ENCODE assay signal across 16 cellular contexts in the genomic region with DNA sequence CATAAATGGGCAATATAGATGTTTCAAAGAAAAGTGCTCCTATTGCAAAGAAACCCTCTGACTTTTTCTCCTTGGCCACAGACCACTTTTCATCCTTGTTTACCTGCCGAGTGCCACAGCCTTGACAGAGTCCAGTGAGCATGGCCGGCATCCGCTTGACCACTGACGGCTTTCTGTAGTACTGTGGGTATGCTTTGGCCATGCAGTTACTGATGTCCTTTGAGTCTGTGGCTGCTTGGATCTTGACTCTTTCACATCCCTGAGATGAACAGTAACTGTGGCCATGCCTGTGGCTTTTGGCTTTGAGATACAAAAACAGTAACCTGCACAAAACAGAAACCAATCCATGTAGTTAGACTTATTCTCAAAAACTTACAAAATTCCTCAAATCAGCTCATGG.
DNase-seq lines count a peak whose midpoint lies in the region; ATAC-seq and TF ChIP-seq lines count a peak whose summit lies in the region.
"Had no signal": no experiment of that assay in that cellular context is flagged by ENCODE, and none has a peak within 500 bp of the region (broad histone marks: within the 10 kb centered on the region; RNA-seq: fewer than 3 reads in every experiment).

No MANE protein-coding gene starts in this region.

- H3K27ac Mint-ChIP-seq in activated CD8-positive, alpha-beta T cell treated with anti-CD3 and anti-CD28 coated beads for 36 hours, result peak overlapping the region; percentile 26
- no peak overlapping the region for H3K27ac Mint-ChIP-seq in activated CD8-positive, alpha-beta T cell treated with anti-CD3 and anti-CD28 coated beads, Interleukin-2, amount 10 ng/mL, durations not matched to agents 7 days and 5 days
- H3K27ac Mint-ChIP-seq in WTC11, result 0 out of 2 replicates have a peak overlapping the region, but pooled peaks have one; percentile 67
- H3K27ac Mint-ChIP-seq: B cell; CD8-positive, alpha-beta T cell had no signal

- no peaks in the 10 kb centered on the region for H3K79me2 ChIP-seq in parathyroid adenoma

- no peak for ATAC-seq in activated CD8-positive, alpha-beta T cell treated with anti-CD3 and anti-CD28 coated beads for 36 hours
- no peak for ATAC-seq in activated CD8-positive, alpha-beta T cell treated with anti-CD3 and anti-CD28 coated beads, Interleukin-2, amount 10 ng/mL, durations not matched to agents 7 days and 5 days
- ATAC-seq in WTC11, result no peak
- peak; percentile 17 for ATAC-seq in left lobe of liver
- ATAC-seq in GM18907 (IDR thresholded peaks at IDR 0.05; ENCODE audit: unreplicated experiment), result no peak
- no peak for ATAC-seq in GM21717 (IDR thresholded peaks at IDR 0.05; ENCODE audit: unreplicated experiment)
- ATAC-seq: CD8-positive, alpha-beta T cell had no signal

- POLR2A ChIA-PET in activated CD8-positive, alpha-beta T cell treated with anti-CD3 and anti-CD28 coated beads for 36 hours (lab: Charles Lee), result no interaction called here
- POLR2A ChIA-PET in activated CD8-positive, alpha-beta T cell treated with anti-CD3 and anti-CD28 coated beads, Interleukin-2, amount 10 ng/mL, durations not matched to agents 7 days and 5 days (lab: Charles Lee), result no interaction called here
- POLR2A ChIA-PET in WTC11 (lab: Charles Lee), result no interaction called here

- H3K4me3 Mint-ChIP-seq in activated CD8-positive, alpha-beta T cell treated with anti-CD3 and anti-CD28 coated beads for 36 hours, result no peak overlapping the region
- no peak overlapping the region for H3K4me3 Mint-ChIP-seq in activated CD8-positive, alpha-beta T cell treated with anti-CD3 and anti-CD28 coated beads, Interleukin-2, amount 10 ng/mL, durations not matched to agents 7 days and 5 days
- no peak overlapping the region for H3K4me3 Mint-ChIP-seq in WTC11
- H3K4me3 Mint-ChIP-seq: B cell; CD8-positive, alpha-beta T cell had no signal

- peaks cover 12% of the 10 kb centered on the region for H3K4me1 ChIP-seq in parathyroid adenoma

- TF ChIP-seq CTCF in activated CD8-positive, alpha-beta T cell treated with anti-CD3 and anti-CD28 coated beads for 36 hours (IDR thresholded peaks at IDR 0.05), result no peak
- TF ChIP-seq CTCF in WTC11 (IDR thresholded peaks at IDR 0.05), result no peak
- TF ChIP-seq CTCF in parathyroid adenoma (IDR thresholded peaks at IDR 0.05), result no peak

- no peak overlapping the region for H3K4me2 ChIP-seq in parathyroid adenoma (ENCODE audit: low read length)
- H3K4me2 ChIP-seq: BLaER1 treated with 17β-estradiol and CSF1 and Interleukin-3, amounts not matched to agents 10 nM and 100 nM had no signal

- no peaks in the 10 kb centered on the region for H3K9me3 Mint-ChIP-seq in activated CD8-positive, alpha-beta T cell treated with anti-CD3 and anti-CD28 coated beads for 36 hours
- no peaks in the 10 kb centered on the region for H3K9me3 Mint-ChIP-seq in activated CD8-positive, alpha-beta T cell treated with anti-CD3 and anti-CD28 coated beads, Interleukin-2, amount 10 ng/mL, durations not matched to agents 7 days and 5 days (ENCODE audit: insufficient read depth)
- no peaks in the 10 kb centered on the region for H3K9me3 Mint-ChIP-seq in WTC11
- H3K9me3 Mint-ChIP-seq: CD8-positive, alpha-beta T cell; IgD-negative memory B cell had no signal

- no peak overlapping the region for H3K4me3 ChIP-seq in parathyroid adenoma (ENCODE audit: low read depth, low read length)
- H3K4me3 ChIP-seq: BLaER1 treated with 17β-estradiol and CSF1 and Interleukin-3, amounts not matched to agents 10 nM and 100 nM; GM23248 had no signal

- no peak overlapping the region for H2AFZ ChIP-seq in parathyroid adenoma
- H2AFZ ChIP-seq: GM23248 had no signal

- H3K9me3 ChIP-seq in parathyroid adenoma (ENCODE audit: control insufficient read depth, low read length), result no peaks in the 10 kb centered on the region
- H3K9me3 ChIP-seq: BLaER1 treated with 17β-estradiol and CSF1 and Interleukin-3, amounts not matched to agents 10 nM and 100 nM had no signal

- no peaks in the 10 kb centered on the region for H3K27me3 Mint-ChIP-seq in activated CD8-positive, alpha-beta T cell treated with anti-CD3 and anti-CD28 coated beads for 36 hours
- H3K27me3 Mint-ChIP-seq in activated CD8-positive, alpha-beta T cell treated with anti-CD3 and anti-CD28 coated beads, Interleukin-2, amount 10 ng/mL, durations not matched to agents 7 days and 5 days (ENCODE audit: low read depth), result no peaks in the 10 kb centered on the region
- H3K27me3 Mint-ChIP-seq in WTC11 (ENCODE audit: low read depth), result no peaks in the 10 kb centered on the region
- H3K27me3 Mint-ChIP-seq: B cell, IgD-negative memory B cell had no signal

- no peaks in the 10 kb centered on the region for H3K4me1 Mint-ChIP-seq in activated CD8-positive, alpha-beta T cell treated with anti-CD3 and anti-CD28 coated beads for 36 hours (ENCODE audit: low read depth)
- H3K4me1 Mint-ChIP-seq in activated CD8-positive, alpha-beta T cell treated with anti-CD3 and anti-CD28 coated beads, Interleukin-2, amount 10 ng/mL, durations not matched to agents 7 days and 5 days (ENCODE audit: low read depth), result peaks cover 14% of the 10 kb centered on the region
- no peaks in the 10 kb centered on the region for H3K4me1 Mint-ChIP-seq in WTC11

- CTCF ChIA-PET in activated CD8-positive, alpha-beta T cell treated with anti-CD3 and anti-CD28 coated beads for 36 hours (lab: Charles Lee), result interaction anchor here (1.7 kb wide), 1 partner anchor 121 kb away, joined by 5 read pairs; no protein-coding TSS in a partner anchor
- CTCF ChIA-PET in activated CD8-positive, alpha-beta T cell treated with anti-CD3 and anti-CD28 coated beads, Interleukin-2, amount 10 ng/mL, durations not matched to agents 7 days and 5 days (lab: Charles Lee), result no interaction called here
- CTCF ChIA-PET in WTC11 (lab: Charles Lee), result no interaction called here

- H3K9ac ChIP-seq in parathyroid adenoma, result no peak overlapping the region
- H3K9ac ChIP-seq: BLaER1 treated with 17β-estradiol and CSF1 and Interleukin-3, amounts not matched to agents 10 nM and 100 nM; GM23248 had no signal

- peaks cover 50% of the 10 kb centered on the region for H3K36me3 Mint-ChIP-seq in activated CD8-positive, alpha-beta T cell treated with anti-CD3 and anti-CD28 coated beads for 36 hours (ENCODE audit: low read depth)
- peaks cover 53% of the 10 kb centered on the region for H3K36me3 Mint-ChIP-seq in activated CD8-positive, alpha-beta T cell treated with anti-CD3 and anti-CD28 coated beads, Interleukin-2, amount 10 ng/mL, durations not matched to agents 7 days and 5 days (ENCODE audit: low read depth)
- H3K36me3 Mint-ChIP-seq in WTC11, result peaks cover 58% of the 10 kb centered on the region

- peak overlapping the region; percentile 60 for H3K27ac ChIP-seq in parathyroid adenoma
- H3K27ac ChIP-seq: BLaER1 treated with 17β-estradiol and CSF1 and Interleukin-3, amounts not matched to agents 10 nM and 100 nM; GM23248 had no signal

- H3K27me3 ChIP-seq in parathyroid adenoma (ENCODE audit: control insufficient read depth, insufficient read depth, low read length), result no peaks in the 10 kb centered on the region
- H3K27me3 ChIP-seq: BLaER1 treated with 17β-estradiol and CSF1 and Interleukin-3, amounts not matched to agents 10 nM and 100 nM had no signal

- intact Hi-C loops in activated CD8-positive, alpha-beta T cell treated with anti-CD3 and anti-CD28 coated beads for 36 hours (cut with micrococcal nuclease), result no loop called here

- DNase-seq in activated CD8-positive, alpha-beta T cell treated with anti-CD3 and anti-CD28 coated beads for 36 hours, result no peak
- no peak for DNase-seq in activated CD8-positive, alpha-beta T cell treated with anti-CD3 and anti-CD28 coated beads, Interleukin-2, amount 10 ng/mL, durations not matched to agents 7 days and 5 days
- DNase-seq in WTC11 (ENCODE audit: low spot score) (no peak), left lobe of liver (ENCODE audit: low spot score) (no peak)
- DNase-seq: Calu3; CD8-positive, alpha-beta T cell; DMS79 treated with DMSO at 0.1 percent for 48 hours; GF-D8; GM23248; HCEC 1CT had no signal

- no peaks in the 10 kb centered on the region for H3K36me3 ChIP-seq in parathyroid adenoma (ENCODE audit: control insufficient read depth, insufficient read depth, low read length)

TF ChIP-seq in WTC11, 78 proteins besides CTCF, POLR2A, EP300 and RAD21 (continues in another document):
- TF ChIP-seq TEAD1 (CRISPR knock-in tag; IDR thresholded peaks at IDR 0.05), result no peak
- TF ChIP-seq, protein P1, sequence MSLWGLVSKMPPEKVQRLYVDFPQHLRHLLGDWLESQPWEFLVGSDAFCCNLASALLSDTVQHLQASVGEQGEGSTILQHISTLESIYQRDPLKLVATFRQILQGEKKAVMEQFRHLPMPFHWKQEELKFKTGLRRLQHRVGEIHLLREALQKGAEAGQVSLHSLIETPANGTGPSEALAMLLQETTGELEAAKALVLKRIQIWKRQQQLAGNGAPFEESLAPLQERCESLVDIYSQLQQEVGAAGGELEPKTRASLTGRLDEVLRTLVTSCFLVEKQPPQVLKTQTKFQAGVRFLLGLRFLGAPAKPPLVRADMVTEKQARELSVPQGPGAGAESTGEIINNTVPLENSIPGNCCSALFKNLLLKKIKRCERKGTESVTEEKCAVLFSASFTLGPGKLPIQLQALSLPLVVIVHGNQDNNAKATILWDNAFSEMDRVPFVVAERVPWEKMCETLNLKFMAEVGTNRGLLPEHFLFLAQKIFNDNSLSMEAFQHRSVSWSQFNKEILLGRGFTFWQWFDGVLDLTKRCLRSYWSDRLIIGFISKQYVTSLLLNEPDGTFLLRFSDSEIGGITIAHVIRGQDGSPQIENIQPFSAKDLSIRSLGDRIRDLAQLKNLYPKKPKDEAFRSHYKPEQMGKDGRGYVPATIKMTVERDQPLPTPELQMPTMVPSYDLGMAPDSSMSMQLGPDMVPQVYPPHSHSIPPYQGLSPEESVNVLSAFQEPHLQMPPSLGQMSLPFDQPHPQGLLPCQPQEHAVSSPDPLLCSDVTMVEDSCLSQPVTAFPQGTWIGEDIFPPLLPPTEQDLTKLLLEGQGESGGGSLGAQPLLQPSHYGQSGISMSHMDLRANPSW (CRISPR knock-in tag; conservative IDR thresholded peaks at IDR 0.05; ENCODE audit: low read depth), result no peak
- TF ChIP-seq, protein P2, sequence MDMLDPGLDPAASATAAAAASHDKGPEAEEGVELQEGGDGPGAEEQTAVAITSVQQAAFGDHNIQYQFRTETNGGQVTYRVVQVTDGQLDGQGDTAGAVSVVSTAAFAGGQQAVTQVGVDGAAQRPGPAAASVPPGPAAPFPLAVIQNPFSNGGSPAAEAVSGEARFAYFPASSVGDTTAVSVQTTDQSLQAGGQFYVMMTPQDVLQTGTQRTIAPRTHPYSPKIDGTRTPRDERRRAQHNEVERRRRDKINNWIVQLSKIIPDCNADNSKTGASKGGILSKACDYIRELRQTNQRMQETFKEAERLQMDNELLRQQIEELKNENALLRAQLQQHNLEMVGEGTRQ (CRISPR knock-in tag; IDR thresholded peaks at IDR 0.05), result no peak
- no peak for TF ChIP-seq GABPB1 (CRISPR knock-in tag; IDR thresholded peaks at IDR 0.05)
- TF ChIP-seq, protein P3, sequence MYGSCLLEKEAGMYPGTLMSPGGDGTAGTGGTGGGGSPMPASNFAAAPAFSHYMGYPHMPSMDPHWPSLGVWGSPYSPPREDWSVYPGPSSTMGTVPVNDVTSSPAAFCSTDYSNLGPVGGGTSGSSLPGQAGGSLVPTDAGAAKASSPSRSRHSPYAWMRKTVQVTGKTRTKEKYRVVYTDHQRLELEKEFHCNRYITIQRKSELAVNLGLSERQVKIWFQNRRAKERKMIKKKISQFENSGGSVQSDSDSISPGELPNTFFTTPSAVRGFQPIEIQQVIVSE (CRISPR knock-in tag; IDR thresholded peaks at IDR 0.05; ENCODE audit: borderline replicate concordance), result no peak
